In genomic region chr2:222298000-222298310, GRCh38 we compare ENCODE assay signal across 1 cellular context.
TF ChIP-seq lines count a peak whose summit lies in the region.

No MANE protein-coding gene starts in this region.

TF ChIP-seq in HepG2, 621 proteins besides CTCF, POLR2A, EP300 and RAD21:
- no peak for TF ChIP-seq CEBPZ (IDR thresholded peaks at IDR 0.05; ENCODE audit: low read length)
- TF ChIP-seq ZBTB1 (CRISPR knock-in tag; IDR thresholded peaks at IDR 0.05; ENCODE audit: borderline replicate concordance) = no peak
- TF ChIP-seq MIER2 (CRISPR knock-in tag; IDR thresholded peaks at IDR 0.05) = no peak
- TF ChIP-seq ZNF615 (CRISPR knock-in tag; IDR thresholded peaks at IDR 0.05; ENCODE audit: borderline replicate concordance) = no peak
- TF ChIP-seq KLF9 (CRISPR knock-in tag; IDR thresholded peaks at IDR 0.05; ENCODE audit: low read depth) = no peak
- TF ChIP-seq POLR2G (IDR thresholded peaks at IDR 0.05; ENCODE audit: low read depth, low read length) = no peak
- TF ChIP-seq U2AF2 (IDR thresholded peaks at IDR 0.05; ENCODE audit: low read depth, low read length) = no peak
- no peak for TF ChIP-seq ADNP (CRISPR knock-in tag; IDR thresholded peaks at IDR 0.05)
- no peak for TF ChIP-seq NFE2L2 (IDR thresholded peaks at IDR 0.05; ENCODE audit: low read length)
- TF ChIP-seq, protein P1, sequence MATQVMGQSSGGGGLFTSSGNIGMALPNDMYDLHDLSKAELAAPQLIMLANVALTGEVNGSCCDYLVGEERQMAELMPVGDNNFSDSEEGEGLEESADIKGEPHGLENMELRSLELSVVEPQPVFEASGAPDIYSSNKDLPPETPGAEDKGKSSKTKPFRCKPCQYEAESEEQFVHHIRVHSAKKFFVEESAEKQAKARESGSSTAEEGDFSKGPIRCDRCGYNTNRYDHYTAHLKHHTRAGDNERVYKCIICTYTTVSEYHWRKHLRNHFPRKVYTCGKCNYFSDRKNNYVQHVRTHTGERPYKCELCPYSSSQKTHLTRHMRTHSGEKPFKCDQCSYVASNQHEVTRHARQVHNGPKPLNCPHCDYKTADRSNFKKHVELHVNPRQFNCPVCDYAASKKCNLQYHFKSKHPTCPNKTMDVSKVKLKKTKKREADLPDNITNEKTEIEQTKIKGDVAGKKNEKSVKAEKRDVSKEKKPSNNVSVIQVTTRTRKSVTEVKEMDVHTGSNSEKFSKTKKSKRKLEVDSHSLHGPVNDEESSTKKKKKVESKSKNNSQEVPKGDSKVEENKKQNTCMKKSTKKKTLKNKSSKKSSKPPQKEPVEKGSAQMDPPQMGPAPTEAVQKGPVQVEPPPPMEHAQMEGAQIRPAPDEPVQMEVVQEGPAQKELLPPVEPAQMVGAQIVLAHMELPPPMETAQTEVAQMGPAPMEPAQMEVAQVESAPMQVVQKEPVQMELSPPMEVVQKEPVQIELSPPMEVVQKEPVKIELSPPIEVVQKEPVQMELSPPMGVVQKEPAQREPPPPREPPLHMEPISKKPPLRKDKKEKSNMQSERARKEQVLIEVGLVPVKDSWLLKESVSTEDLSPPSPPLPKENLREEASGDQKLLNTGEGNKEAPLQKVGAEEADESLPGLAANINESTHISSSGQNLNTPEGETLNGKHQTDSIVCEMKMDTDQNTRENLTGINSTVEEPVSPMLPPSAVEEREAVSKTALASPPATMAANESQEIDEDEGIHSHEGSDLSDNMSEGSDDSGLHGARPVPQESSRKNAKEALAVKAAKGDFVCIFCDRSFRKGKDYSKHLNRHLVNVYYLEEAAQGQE (IDR thresholded peaks at IDR 0.05; ENCODE audit: borderline replicate concordance in 1 of 2, low read depth in 1 of 2, low read length in 2 of 2) = no peak
- no peak for TF ChIP-seq MAZ (IDR thresholded peaks at IDR 0.05; ENCODE audit: borderline replicate concordance, low read depth, low read length)
- no peak for TF ChIP-seq MAZ (CRISPR knock-in tag; IDR thresholded peaks at IDR 0.05; ENCODE audit: low read depth)
- TF ChIP-seq ZNF773 (CRISPR knock-in tag; IDR thresholded peaks at IDR 0.05; ENCODE audit: borderline replicate concordance) = no peak
